ENCODE assay signal across 11 cellular contexts in the genomic region with DNA sequence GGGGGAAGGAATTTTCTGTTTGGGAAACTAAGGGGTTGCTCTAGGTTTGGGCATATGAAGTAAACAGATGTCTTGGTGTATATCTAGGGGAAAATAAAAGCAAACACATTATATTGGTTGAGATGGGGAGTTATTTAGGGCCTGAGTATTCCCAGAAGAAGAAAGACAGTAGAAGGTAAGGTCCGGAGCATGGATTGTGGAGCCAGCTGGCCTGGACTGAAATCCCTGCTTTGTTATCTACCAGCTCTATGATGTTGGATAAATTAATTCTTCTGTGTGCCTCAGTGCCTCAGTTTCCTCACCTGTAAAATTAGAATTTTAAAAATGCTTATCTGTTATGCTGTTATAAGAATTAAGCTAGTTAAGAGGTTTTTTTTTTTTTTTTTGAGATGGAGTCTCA.
"Had no signal": no experiment of that assay in that cellular context is flagged by ENCODE, and none has a peak within 500 bp of the region (broad histone marks: within the 10 kb centered on the region; RNA-seq: fewer than 3 reads in every experiment).

No MANE protein-coding gene starts in this region.

- H3K27ac Mint-ChIP-seq: GM23338, H9, HFFc6 had no signal

- H2AFZ ChIP-seq: GM23248, GM23338 had no signal

- H3K36me3 ChIP-seq: HAP-1 had no signal

- ATAC-seq: GM23338, HCT116 had no signal

- H3K27ac ChIP-seq: GM23248 had no signal

- H3K4me3 ChIP-seq: GM23248, GM23338, HAP-1 had no signal

- H3K9ac ChIP-seq: GM23248 had no signal

- H3K4me2 ChIP-seq: GM23338 had no signal

- H3K4me1 Mint-ChIP-seq: GM23338, H9 had no signal

- H3K4me3 Mint-ChIP-seq: GM23338, H9, HFFc6 had no signal

- FAIRE-seq: H1, H54 had no signal

- H3K4me1 ChIP-seq: HAP-1 had no signal

- DNase-seq: GM23248, GOT3, H7, H9, HCEC 1CT, HFFc6 had no signal
